In genomic region chr5:120874463-120874862, GRCh38 we compare ENCODE assay signal across 33 cellular contexts.
"Had no signal": no experiment of that assay in that cellular context is flagged by ENCODE, and none has a peak within 500 bp of the region (broad histone marks: within the 10 kb centered on the region; RNA-seq: fewer than 3 reads in every experiment).

No MANE protein-coding gene starts in this region.

- H3K27ac ChIP-seq: KMS-11 had no signal

- H3K9me3 ChIP-seq: MG63 had no signal

- H3K9ac ChIP-seq: KMS-11 had no signal

- H3K36me3 ChIP-seq: MG63 had no signal

- H3K4me3 ChIP-seq: MG63 had no signal

- H3K27me3 ChIP-seq: MG63 had no signal

- H3K4me2 ChIP-seq: KMS-11 had no signal

- DNase-seq: Karpas-422, Kasumi-1, MG63, MM.1S, MV-4-11, NCI-H1048, NCI-H1092, NCI-H1092 treated with DMSO at 0.1 percent for 48 hours, NCI-H1105, NCI-H1105 treated with DMSO at 0.1 percent for 48 hours, NCI-H1417 treated with DMSO at 0.1 percent for 48 hours, NCI-H1436, NCI-H1436 treated with DMSO at 0.1 percent for 48 hours, NCI-H146, NCI-H1694, NCI-H1694 treated with DMSO at 0.1 percent for 48 hours, NCI-H187, NCI-H187 treated with DMSO at 0.1 percent for 48 hours, NCI-H1930, NCI-H2029, NCI-H2029 treated with DMSO at 0.1 percent for 48 hours, NCI-H2081, NCI-H2081 treated with DMSO at 0.1 percent for 48 hours, NCI-H2107, NCI-H2171, NCI-H2171 treated with DMSO at 0.1 percent for 48 hours, NCI-H2227 treated with DMSO at 0.1 percent for 48 hours, NCI-H226, NCI-H345, NCI-H446, NCI-H446 treated with DMSO at 0.1 percent for 48 hours, NCI-H510A had no signal
